ENCODE assay signal across 8 cellular contexts in the genomic region with DNA sequence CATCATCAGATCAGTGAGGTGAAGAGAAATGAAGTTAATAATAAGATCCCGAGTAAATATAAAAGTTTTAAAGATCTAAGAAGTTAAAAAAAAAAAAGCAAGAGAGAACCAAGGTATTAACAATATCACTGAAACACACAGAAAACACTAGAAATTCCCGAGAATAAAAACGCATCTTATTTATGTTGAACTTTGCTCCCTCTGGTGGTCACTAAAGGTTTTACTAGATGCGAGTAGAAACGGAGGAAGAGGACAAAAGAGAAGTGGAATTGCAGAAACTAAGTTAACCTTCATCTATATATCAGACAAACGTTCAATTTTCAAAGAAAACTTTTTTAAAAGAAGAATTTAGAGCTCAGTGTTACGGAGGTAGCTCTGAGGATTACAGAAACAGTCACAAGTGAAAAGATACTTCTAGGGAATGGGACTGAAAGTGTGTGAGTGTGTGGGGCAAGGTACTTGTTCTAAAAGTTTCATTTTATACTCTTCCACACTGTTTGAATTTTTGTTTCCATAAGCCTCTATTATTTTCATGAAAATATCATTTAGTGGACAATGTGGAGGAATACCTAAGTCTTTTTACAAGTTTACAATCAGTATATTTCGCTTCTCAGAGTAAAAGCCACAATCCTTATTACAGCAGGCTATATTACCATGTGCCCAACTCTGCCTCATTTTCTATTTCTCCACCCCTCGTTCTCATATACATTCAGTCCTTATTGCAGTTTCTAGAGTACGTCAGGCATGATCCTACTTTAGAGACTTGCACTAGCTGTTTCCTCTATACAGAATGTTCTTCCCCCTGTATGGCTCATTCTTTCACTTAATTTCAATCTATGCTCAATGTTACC. TPM values are rescaled to one million over a fixed set of nuclear protein-coding genes. Genes with fewer than 3 reads are reported as not detected.
DNase-seq lines count a peak whose midpoint lies in the region; ATAC-seq and TF ChIP-seq lines count a peak whose summit lies in the region.

No MANE protein-coding gene starts in this region.

- no peak overlapping the region for H2AFZ ChIP-seq in GM23338

- peaks cover 24% of the 10 kb centered on the region for H3K4me1 Mint-ChIP-seq in GM23338

- H3K36me3 ChIP-seq in GM23338 (ENCODE audit: insufficient read depth) (0 out of 2 replicates have a peak, but pooled peaks cover 3% of the 10 kb centered on the region), brain microvascular endothelial cell (replicated peaks) (peaks cover 8% of the 10 kb centered on the region), vagina (peaks cover 0 to 3% of the 10 kb centered on the region in 2 donors), MG63 (peaks cover 24% of the 10 kb centered on the region)

- no peak overlapping the region for H3K4me2 ChIP-seq in GM23338

- H4K20me1 ChIP-seq in GM23338 (replicated peaks; ENCODE audit: insufficient read depth) = no peaks in the 10 kb centered on the region; the same call in 1 of the 2 replicates

- H3K9me3 ChIP-seq in vagina (peaks cover 5% of the 10 kb centered on the region), MG63 (no peaks in the 10 kb centered on the region)

- H3K27me3 Mint-ChIP-seq in GM23338 (ENCODE audit: insufficient read depth, low read depth, poor library complexity) = no peaks in the 10 kb centered on the region

- no peak overlapping the region for H3K27ac Mint-ChIP-seq in GM23338

- peaks cover 19% of the 10 kb centered on the region for H3K36me3 Mint-ChIP-seq in GM23338 (ENCODE audit: low read depth)

- H3F3A ChIP-seq in GM23338 (replicated peaks; ENCODE audit: low read depth) = no peaks in the 10 kb centered on the region

- intact Hi-C loops in left colon (cut with DNase I, micrococcal nuclease) = no loop called here
- intact Hi-C loops in vagina (cut with DNase I) = no loop called here

- in situ Hi-C loops in brain microvascular endothelial cell (cut with HindIII; ENCODE audit: low pct_ligation_motif_present, low sequenced_read_pairs) = no loop called here

- H3K79me2 ChIP-seq in GM23338 (replicated peaks; ENCODE audit: insufficient read depth) = peaks cover 12% of the 10 kb centered on the region

- H3K9me2 ChIP-seq in GM23338 (ENCODE audit: insufficient read depth) = no peaks in the 10 kb centered on the region

- H3K9me3 Mint-ChIP-seq in GM23338 = no peaks in the 10 kb centered on the region

- peak; percentile 65 for DNase-seq in COLO829 (ENCODE audit: low spot score)
- DNase-seq in GM23338 (ENCODE audit: low spot score) = peak; percentile 85
- peak; percentile 73 for DNase-seq in NCI-H69 (lab: John Stamatoyannopoulos, UW)
- DNase-seq in brain microvascular endothelial cell = peak; percentile 56
- no peak for DNase-seq in left colon
- DNase-seq in vagina (ENCODE audit: extremely low spot score in 2 of 2) = no peak
- DNase-seq in MG63 = no peak
- no peak for DNase-seq in effector CD8-positive, alpha-beta T cell (lab: John Stamatoyannopoulos, UW)

- no peak for ATAC-seq in GM23338
- peak; percentile 34 for ATAC-seq in left colon

- peaks cover 15% of the 10 kb centered on the region for H3K4me1 ChIP-seq in GM23338 (ENCODE audit: insufficient read depth)
- no peaks in the 10 kb centered on the region for H3K4me1 ChIP-seq in vagina

- no peak overlapping the region for H3K4me3 Mint-ChIP-seq in GM23338

- H3K4me3 ChIP-seq in GM23338 (no peak overlapping the region), brain microvascular endothelial cell (ENCODE audit: low read depth, low read length) (no peak overlapping the region), vagina (no peak overlapping the region), MG63 (no peak overlapping the region; the same call in 1 of the 2 replicates)

- peak; percentile 70 to 92 for TF ChIP-seq CTCF in GM23338 (conservative IDR thresholded peaks at IDR 0.05; ENCODE audit: low read depth in 2 of 2)
- TF ChIP-seq CTCF in brain microvascular endothelial cell (IDR thresholded peaks at IDR 0.05; ENCODE audit: low read depth, low read length, missing control alignments) = peak; percentile 55
- TF ChIP-seq CTCF in vagina (IDR thresholded peaks at IDR 0.05) = peak; percentile 35 to 64 (median 55)

- H3K27ac ChIP-seq in GM23338 (ENCODE audit: low read depth) (no peak overlapping the region), brain microvascular endothelial cell (no peak overlapping the region), vagina (no peak overlapping the region)

- no peaks in the 10 kb centered on the region for H3K27me3 ChIP-seq in GM23338 (ENCODE audit: insufficient read depth)
- no peaks in the 10 kb centered on the region for H3K27me3 ChIP-seq in brain microvascular endothelial cell (replicated peaks)
- no peaks in the 10 kb centered on the region for H3K27me3 ChIP-seq in vagina
- no peaks in the 10 kb centered on the region for H3K27me3 ChIP-seq in MG63

- TF ChIP-seq POLR2A in vagina (IDR thresholded peaks at IDR 0.05) = no peak

TF ChIP-seq in GM23338, 12 proteins besides CTCF, POLR2A, EP300 and RAD21 (continues in another document):
- no peak for TF ChIP-seq ETS1 (IDR thresholded peaks at IDR 0.05)
- TF ChIP-seq POLR2AphosphoS5 (IDR thresholded peaks at IDR 0.05; ENCODE audit: low read depth) = no peak
- TF ChIP-seq STAT1 (IDR thresholded peaks at IDR 0.05; ENCODE audit: unreplicated experiment) = no peak
- TF ChIP-seq, protein P1, sequence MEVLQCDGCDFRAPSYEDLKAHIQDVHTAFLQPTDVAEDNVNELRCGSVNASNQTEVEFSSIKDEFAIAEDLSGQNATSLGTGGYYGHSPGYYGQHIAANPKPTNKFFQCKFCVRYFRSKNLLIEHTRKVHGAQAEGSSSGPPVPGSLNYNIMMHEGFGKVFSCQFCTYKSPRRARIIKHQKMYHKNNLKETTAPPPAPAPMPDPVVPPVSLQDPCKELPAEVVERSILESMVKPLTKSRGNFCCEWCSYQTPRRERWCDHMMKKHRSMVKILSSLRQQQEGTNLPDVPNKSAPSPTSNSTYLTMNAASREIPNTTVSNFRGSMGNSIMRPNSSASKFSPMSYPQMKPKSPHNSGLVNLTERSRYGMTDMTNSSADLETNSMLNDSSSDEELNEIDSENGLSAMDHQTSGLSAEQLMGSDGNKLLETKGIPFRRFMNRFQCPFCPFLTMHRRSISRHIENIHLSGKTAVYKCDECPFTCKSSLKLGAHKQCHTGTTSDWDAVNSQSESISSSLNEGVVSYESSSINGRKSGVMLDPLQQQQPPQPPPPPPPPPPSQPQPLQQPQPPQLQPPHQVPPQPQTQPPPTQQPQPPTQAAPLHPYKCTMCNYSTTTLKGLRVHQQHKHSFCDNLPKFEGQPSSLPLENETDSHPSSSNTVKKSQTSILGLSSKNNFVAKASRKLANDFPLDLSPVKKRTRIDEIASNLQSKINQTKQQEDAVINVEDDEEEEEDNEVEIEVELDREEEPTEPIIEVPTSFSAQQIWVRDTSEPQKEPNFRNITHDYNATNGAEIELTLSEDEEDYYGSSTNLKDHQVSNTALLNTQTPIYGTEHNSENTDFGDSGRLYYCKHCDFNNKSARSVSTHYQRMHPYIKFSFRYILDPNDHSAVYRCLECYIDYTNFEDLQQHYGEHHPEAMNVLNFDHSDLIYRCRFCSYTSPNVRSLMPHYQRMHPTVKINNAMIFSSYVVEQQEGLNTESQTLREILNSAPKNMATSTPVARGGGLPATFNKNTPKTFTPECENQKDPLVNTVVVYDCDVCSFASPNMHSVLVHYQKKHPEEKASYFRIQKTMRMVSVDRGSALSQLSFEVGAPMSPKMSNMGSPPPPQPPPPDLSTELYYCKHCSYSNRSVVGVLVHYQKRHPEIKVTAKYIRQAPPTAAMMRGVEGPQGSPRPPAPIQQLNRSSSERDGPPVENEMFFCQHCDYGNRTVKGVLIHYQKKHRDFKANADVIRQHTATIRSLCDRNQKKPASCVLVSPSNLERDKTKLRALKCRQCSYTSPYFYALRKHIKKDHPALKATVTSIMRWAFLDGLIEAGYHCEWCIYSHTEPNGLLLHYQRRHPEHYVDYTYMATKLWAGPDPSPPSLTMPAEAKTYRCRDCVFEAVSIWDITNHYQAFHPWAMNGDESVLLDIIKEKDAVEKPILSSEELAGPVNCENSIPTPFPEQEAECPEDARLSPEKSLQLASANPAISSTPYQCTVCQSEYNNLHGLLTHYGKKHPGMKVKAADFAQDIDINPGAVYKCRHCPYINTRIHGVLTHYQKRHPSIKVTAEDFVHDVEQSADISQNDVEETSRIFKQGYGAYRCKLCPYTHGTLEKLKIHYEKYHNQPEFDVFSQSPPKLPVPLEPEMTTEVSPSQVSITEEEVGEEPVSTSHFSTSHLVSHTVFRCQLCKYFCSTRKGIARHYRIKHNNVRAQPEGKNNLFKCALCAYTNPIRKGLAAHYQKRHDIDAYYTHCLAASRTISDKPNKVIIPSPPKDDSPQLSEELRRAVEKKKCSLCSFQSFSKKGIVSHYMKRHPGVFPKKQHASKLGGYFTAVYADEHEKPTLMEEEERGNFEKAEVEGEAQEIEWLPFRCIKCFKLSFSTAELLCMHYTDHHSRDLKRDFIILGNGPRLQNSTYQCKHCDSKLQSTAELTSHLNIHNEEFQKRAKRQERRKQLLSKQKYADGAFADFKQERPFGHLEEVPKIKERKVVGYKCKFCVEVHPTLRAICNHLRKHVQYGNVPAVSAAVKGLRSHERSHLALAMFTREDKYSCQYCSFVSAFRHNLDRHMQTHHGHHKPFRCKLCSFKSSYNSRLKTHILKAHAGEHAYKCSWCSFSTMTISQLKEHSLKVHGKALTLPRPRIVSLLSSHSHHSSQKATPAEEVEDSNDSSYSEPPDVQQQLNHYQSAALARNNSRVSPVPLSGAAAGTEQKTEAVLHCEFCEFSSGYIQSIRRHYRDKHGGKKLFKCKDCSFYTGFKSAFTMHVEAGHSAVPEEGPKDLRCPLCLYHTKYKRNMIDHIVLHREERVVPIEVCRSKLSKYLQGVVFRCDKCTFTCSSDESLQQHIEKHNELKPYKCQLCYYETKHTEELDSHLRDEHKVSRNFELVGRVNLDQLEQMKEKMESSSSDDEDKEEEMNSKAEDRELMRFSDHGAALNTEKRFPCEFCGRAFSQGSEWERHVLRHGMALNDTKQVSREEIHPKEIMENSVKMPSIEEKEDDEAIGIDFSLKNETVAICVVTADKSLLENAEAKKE (CRISPR knock-in tag; IDR thresholded peaks at IDR 0.05) = no peak

RNA-seq across cellular contexts. Expression of gene ACBD6, which starts 19.7 kb away (rescaled TPM):
- total RNA-seq in GM23338 (2014; rRNA removed; shearing (Covaris generic)) = 65.9 and 75.7 TPM in 2 replicates
- polyA plus RNA-seq in GM23338 (2016; fragmentation: Nextera tagmentation; extraction: Ambion mirVana) = 88.8 and 91.5 TPM in 2 replicates
- total RNA-seq in left colon = 10 to 100 TPM; 17.1 to 25.1 TPM
- 34.4 TPM for total RNA-seq in vagina
- 65.9 and 85.3 TPM in 2 replicates for total RNA-seq in MG63 (2014; rRNA removed; shearing (Covaris generic); ENCODE audit: low replicate concordance)

Comparison
In these comparisons a context has a peak if more than half of its experiments do, and no peak if none do; other contexts are left out.
1. DNase-seq: peak in COLO829 (single experiment), GM23338 (single experiment), NCI-H69 (single experiment) and brain microvascular endothelial cell (single experiment); none in left colon (0 of 2), vagina (0 of 2), MG63 (single experiment) and effector CD8-positive, alpha-beta T cell (single experiment).
2. Peak in every context shown above with its lines, with median percentiles within 50 percentile points of each other: CTCF ChIP-seq.